28 cellular contexts compared by ENCODE assay signal in genomic region chr7:122394512-122394911, GRCh38.
"Had no signal": no experiment of that assay in that cellular context is flagged by ENCODE, and none has a peak within 500 bp of the region (broad histone marks: within the 10 kb centered on the region; RNA-seq: fewer than 3 reads in every experiment).

No MANE protein-coding gene starts in this region.

- H3K9me3 Mint-ChIP-seq: nephron; neural progenitor cell; stimulated activated naive B cell treated with anti-CD40 and anti-IgM and Interleukin-4, amounts not matched to agents 10 μg/mL and 1 μg/mL and 100 μg/mL, for 72 hours; stimulated activated naive CD8-positive, alpha-beta T cell treated with anti-CD3 and anti-CD28 coated beads, Interleukin-15, Interleukin-2, amounts not matched to agents 100 ng/mL and 50 ng/mL, for 24 hours had no signal

- H3K79me2 ChIP-seq: parathyroid adenoma had no signal

- H3K27ac ChIP-seq: neural progenitor cell, ovary, parathyroid adenoma, psoas muscle, right lobe of liver, sigmoid colon, stomach, thoracic aorta, thyroid gland, tibial nerve, upper lobe of left lung, vagina had no signal

- H3K4me1 Mint-ChIP-seq: natural killer cell; nephron; stimulated activated effector memory CD8-positive, alpha-beta T cell treated with anti-CD3 and anti-CD28 coated beads, Interleukin-12 subunit alpha, Interleukin-12 subunit beta, amount 100 ng/mL, for 72 hours; stimulated activated naive B cell treated with anti-CD40 and anti-IgM and Interleukin-4, amounts not matched to agents 10 μg/mL and 1 μg/mL and 100 μg/mL, for 72 hours had no signal

- DNase-seq: natural killer cell; occipital lobe; ovary; posterior cingulate gyrus; psoas muscle; right cardiac atrium; right lobe of liver; sigmoid colon; small intestine; stimulated activated CD4-positive, alpha-beta T cell treated with anti-CD3 and anti-CD28 coated beads, Interleukin-15, amount 100 ng/mL, for 24 hours; stimulated activated CD4-positive, alpha-beta T cell treated with anti-CD3 and anti-CD28 coated beads, Interleukin-2, amount 100 ng/mL, for 24 hours; stimulated activated CD4-positive, alpha-beta T cell treated with anti-CD3 and anti-CD28 coated beads, Interleukin-2, amount 100 ng/mL, for 48 hours; stimulated activated CD4-positive, alpha-beta T cell treated with anti-CD3 and anti-CD28 coated beads, Interleukin-4, amount 100 ng/mL, for 24 hours; stimulated activated naive B cell treated with anti-CD40 and anti-IgM and Interleukin-4, amounts not matched to agents 10 μg/mL and 1 μg/mL and 100 μg/mL, for 72 hours; stimulated activated naive CD4-positive, alpha-beta T cell treated with Interleukin-2 at 50 U/mL for 16 hours; stomach; thyroid gland; trophoblast cell; upper lobe of left lung had no signal

- H3K27ac Mint-ChIP-seq: natural killer cell; nephron; neural progenitor cell; progenitor cell of endocrine pancreas; stimulated activated effector memory CD8-positive, alpha-beta T cell treated with anti-CD3 and anti-CD28 coated beads, Interleukin-12 subunit alpha, Interleukin-12 subunit beta, amount 100 ng/mL, for 72 hours; stimulated activated naive B cell treated with anti-CD40 and anti-IgM and Interleukin-4, amounts not matched to agents 10 μg/mL and 1 μg/mL and 100 μg/mL, for 72 hours; stimulated activated naive CD8-positive, alpha-beta T cell treated with anti-CD3 and anti-CD28 coated beads, Interleukin-15, Interleukin-2, amounts not matched to agents 100 ng/mL and 50 ng/mL, for 24 hours had no signal

- H3K4me2 ChIP-seq: neural progenitor cell had no signal

- H3K36me3 Mint-ChIP-seq: natural killer cell; neural progenitor cell; stimulated activated effector memory CD8-positive, alpha-beta T cell treated with anti-CD3 and anti-CD28 coated beads, Interleukin-12 subunit alpha, Interleukin-12 subunit beta, amount 100 ng/mL, for 72 hours; stimulated activated naive B cell treated with anti-CD40 and anti-IgM and Interleukin-4, amounts not matched to agents 10 μg/mL and 1 μg/mL and 100 μg/mL, for 72 hours had no signal

- H3K4me3 ChIP-seq: neural progenitor cell, ovary, psoas muscle, right lobe of liver, sigmoid colon, stomach, thoracic aorta, thyroid gland, tibial nerve, upper lobe of left lung, vagina had no signal

- ATAC-seq: natural killer cell; psoas muscle; right cardiac atrium; right lobe of liver; stimulated activated effector memory CD8-positive, alpha-beta T cell treated with anti-CD3 and anti-CD28 coated beads, Interleukin-12 subunit alpha, Interleukin-12 subunit beta, amount 100 ng/mL, for 72 hours; stimulated activated naive B cell treated with anti-CD40 and anti-IgM and Interleukin-4, amounts not matched to agents 10 μg/mL and 1 μg/mL and 100 μg/mL, for 72 hours had no signal

- H3K36me3 ChIP-seq: neural progenitor cell, ovary, right lobe of liver, sigmoid colon, thoracic aorta, thyroid gland, tibial nerve, vagina had no signal

- H3K27me3 ChIP-seq: neural progenitor cell, ovary, right lobe of liver, sigmoid colon, stomach, thyroid gland, tibial nerve, upper lobe of left lung, vagina had no signal

- H2AFZ ChIP-seq: neural progenitor cell, parathyroid adenoma had no signal

- H3K4me1 ChIP-seq: parathyroid adenoma, psoas muscle, right lobe of liver, sigmoid colon, stomach, thyroid gland, tibial nerve, upper lobe of left lung, vagina had no signal

- H3K27me3 Mint-ChIP-seq: progenitor cell of endocrine pancreas; stimulated activated naive B cell treated with anti-CD40 and anti-IgM and Interleukin-4, amounts not matched to agents 10 μg/mL and 1 μg/mL and 100 μg/mL, for 72 hours; stimulated activated naive CD8-positive, alpha-beta T cell treated with anti-CD3 and anti-CD28 coated beads, Interleukin-15, Interleukin-2, amounts not matched to agents 100 ng/mL and 50 ng/mL, for 24 hours had no signal

- H3K4me3 Mint-ChIP-seq: natural killer cell; nephron; neural progenitor cell; stimulated activated effector memory CD8-positive, alpha-beta T cell treated with anti-CD3 and anti-CD28 coated beads, Interleukin-12 subunit alpha, Interleukin-12 subunit beta, amount 100 ng/mL, for 72 hours; stimulated activated naive B cell treated with anti-CD40 and anti-IgM and Interleukin-4, amounts not matched to agents 10 μg/mL and 1 μg/mL and 100 μg/mL, for 72 hours; stimulated activated naive CD8-positive, alpha-beta T cell treated with anti-CD3 and anti-CD28 coated beads, Interleukin-15, Interleukin-2, amounts not matched to agents 100 ng/mL and 50 ng/mL, for 24 hours had no signal

- H3K9ac ChIP-seq: neural progenitor cell, parathyroid adenoma had no signal
